19 cellular contexts compared by ENCODE assay signal in the genomic region with DNA sequence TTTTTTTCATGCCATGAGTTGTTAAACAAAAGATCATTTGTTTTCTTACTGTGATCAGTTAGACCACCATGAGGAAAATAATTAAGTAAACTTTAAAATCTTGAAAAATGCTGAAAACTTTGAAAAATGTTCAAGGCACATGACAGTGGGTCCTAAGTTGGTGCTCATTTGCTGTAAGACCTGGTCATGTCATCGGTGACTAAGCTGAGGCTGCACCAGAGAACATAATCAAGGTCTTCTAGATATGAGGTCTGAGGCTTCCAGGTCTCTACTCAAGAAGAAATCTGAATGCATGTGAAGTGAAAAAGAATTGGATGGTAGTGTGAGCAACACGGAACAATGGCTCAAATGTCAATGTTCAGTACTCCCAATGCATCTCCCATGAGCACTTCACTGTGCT.
A peak's percentile ranks its signal among the peaks of the same experiment; 100 is the strongest.
DNase-seq lines count a peak whose midpoint lies in the region; ATAC-seq, FAIRE-seq and TF ChIP-seq lines count a peak whose summit lies in the region.
"Had no signal": no experiment of that assay in that cellular context is flagged by ENCODE, and none has a peak within 500 bp of the region (broad histone marks: within the 10 kb centered on the region; RNA-seq: fewer than 3 reads in every experiment).

No MANE protein-coding gene starts in this region.

- no peak overlapping the region for H3K27ac Mint-ChIP-seq in astrocyte (ENCODE audit: unreplicated experiment)
- peak overlapping the region; percentile 1 for H3K27ac Mint-ChIP-seq in progenitor cell of endocrine pancreas

- H3K4me1 ChIP-seq in IMR-90 (ENCODE audit: control insufficient read depth, insufficient read depth, low read length) = peaks cover 22% of the 10 kb centered on the region
- H3K4me1 ChIP-seq in astrocyte (ENCODE audit: insufficient read depth, low read length) = peaks cover 33% of the 10 kb centered on the region

- H2AK9ac ChIP-seq in IMR-90 (replicated peaks; ENCODE audit: low read depth, low read length, poor library complexity) = no peak overlapping the region

- no peak overlapping the region for H3K56ac ChIP-seq in IMR-90 (ENCODE audit: extremely low read depth, insufficient read depth, low read length)

- CTCF ChIA-PET in IMR-90 (lab: Yijun Ruan, JAX) = no interaction called here

- H2AK5ac ChIP-seq in IMR-90 (ENCODE audit: low read depth, low read length) = no peak overlapping the region

- H3K9me3 Mint-ChIP-seq in astrocyte (ENCODE audit: unreplicated experiment) = no peaks in the 10 kb centered on the region
- no peaks in the 10 kb centered on the region for H3K9me3 Mint-ChIP-seq in progenitor cell of endocrine pancreas (ENCODE audit: low read depth)
- H3K9me3 Mint-ChIP-seq: CD4-positive, alpha-beta memory T cell; H9 had no signal

- in situ Hi-C loops in IMR-90 (cut with MboI; ENCODE audit: low sequenced_read_pairs) = no loop called here

- no peak for ATAC-seq in IMR-90 (ENCODE audit: low read depth)
- ATAC-seq: HepG2 had no signal

- H2BK15ac ChIP-seq in IMR-90 (ENCODE audit: low read depth, low read length) = no peak overlapping the region

- H3K27me3 Mint-ChIP-seq in astrocyte (ENCODE audit: low read depth, unreplicated experiment) (no peaks in the 10 kb centered on the region), progenitor cell of endocrine pancreas (no peaks in the 10 kb centered on the region)
- H3K27me3 Mint-ChIP-seq: CD4-positive, alpha-beta memory T cell had no signal

- intact Hi-C loops in IMR-90 (cut with micrococcal nuclease) = no loop called here

- H3K27ac ChIP-seq in IMR-90 (ENCODE audit: insufficient read depth, low read length) (no peak overlapping the region), astrocyte (ENCODE audit: low read depth, low read length) (no peak overlapping the region)
- H3K27ac ChIP-seq: KMS-11 had no signal

- TF ChIP-seq CTCF in IMR-90 (conservative IDR thresholded peaks at IDR 0.05; ENCODE audit: low read depth, low read length) = no peak
- no peak for TF ChIP-seq CTCF in astrocyte (IDR thresholded peaks at IDR 0.05; ENCODE audit: insufficient read depth, low read depth, low read length)
- no peak for TF ChIP-seq CTCF in progenitor cell of endocrine pancreas (IDR thresholded peaks at IDR 0.05; ENCODE audit: unreplicated experiment)

- POLR2A ChIA-PET in IMR-90 (lab: Charles Lee; ENCODE audit: unreplicated experiment) = no interaction called here

- H3K36me3 ChIP-seq in IMR-90 (ENCODE audit: control insufficient read depth, insufficient read depth, low read length) (no peaks in the 10 kb centered on the region; the same call in 1 of the 2 replicates), astrocyte (ENCODE audit: insufficient read depth, low read length) (no peaks in the 10 kb centered on the region)

- no peak overlapping the region for H2BK5ac ChIP-seq in IMR-90 (ENCODE audit: low read depth, low read length, poor library complexity, severe bottlenecking)

- no peak for TF ChIP-seq RAD21 in IMR-90 (IDR thresholded peaks at IDR 0.05; ENCODE audit: low read length)

- peaks cover 22% of the 10 kb centered on the region for H3K9me1 ChIP-seq in IMR-90 (ENCODE audit: insufficient read depth, low read length)

- peak overlapping the region; percentile 37; the same call in 1 of the 2 replicates for H3K23ac ChIP-seq in IMR-90 (ENCODE audit: low read depth, low read length)

- no peak overlapping the region for H4K8ac ChIP-seq in IMR-90 (ENCODE audit: low read depth in 2 of 2, low read length in 2 of 2)

- no TSS peak for BruUV-seq in IMR-90 (replicated peaks; lab: Mats Ljungman, UMichigan)

- FAIRE-seq in astrocyte (lab: Jason Lieb, UNC) = no peak
- FAIRE-seq in GM12892 (lab: Jason Lieb, UNC) = no peak
- no peak for FAIRE-seq in RCC 7860 (lab: Jason Lieb, UNC)
- FAIRE-seq: GM12891, GM18507, H1, HepG2 had no signal

- dilution Hi-C loops in IMR-90 (cut with HindIII; ENCODE audit: low sequenced_read_pairs, unreplicated experiment) = no loop called here

- H3K4me3 ChIP-seq in IMR-90 (ENCODE audit: insufficient read depth, low read depth, low read length) = no peak overlapping the region
- no peak overlapping the region for H3K4me3 ChIP-seq in astrocyte (ENCODE audit: insufficient read depth, low read depth, low read length)

- H3K4ac ChIP-seq in IMR-90 (ENCODE audit: low read depth, low read length) = no peak overlapping the region

- DNase-seq in IMR-90 (peak; percentile 18), astrocyte (ENCODE audit: low read depth) (no peak), epidermal melanocyte (ENCODE audit: insufficient read length, low spot score) (peak; percentile 37), progenitor cell of endocrine pancreas (ENCODE audit: low spot score, unreplicated experiment) (no peak), GM12892 (ENCODE audit: insufficient read length) (no peak), GF-D8 (lab: John Stamatoyannopoulos, UW) (no peak), RCC 7860 (ENCODE audit: low spot score) (no peak)
- DNase-seq: Calu3; CD4-positive, alpha-beta memory T cell; DMS53; DND-41; EL; H9 had no signal

- peak overlapping the region; percentile 53; the same call in 1 of the 2 replicates for H3K14ac ChIP-seq in IMR-90 (replicated peaks; ENCODE audit: low read depth, low read length)

- H2AFZ ChIP-seq in IMR-90 (replicated peaks; ENCODE audit: low read length, poor library complexity) (no peak overlapping the region), astrocyte (ENCODE audit: low read depth, low read length) (no peak overlapping the region)

- H3K9ac ChIP-seq in IMR-90 (ENCODE audit: low read depth, low read length) (no peak overlapping the region), astrocyte (ENCODE audit: low read length) (no peak overlapping the region)
- H3K9ac ChIP-seq: KMS-11 had no signal

- H3K4me1 Mint-ChIP-seq in astrocyte (ENCODE audit: low read depth, unreplicated experiment) (peaks cover 38% of the 10 kb centered on the region), progenitor cell of endocrine pancreas (ENCODE audit: low read depth) (peaks cover 26% of the 10 kb centered on the region)
- H3K4me1 Mint-ChIP-seq: CD14-positive monocyte had no signal

- H3K27me3 ChIP-seq in IMR-90 (ENCODE audit: control insufficient read depth, insufficient read depth, low read length) = no peaks in the 10 kb centered on the region
- no peaks in the 10 kb centered on the region for H3K27me3 ChIP-seq in astrocyte (ENCODE audit: insufficient read depth, low read length)

- no peak overlapping the region for H4K91ac ChIP-seq in IMR-90 (ENCODE audit: insufficient read depth, low read depth, low read length)

- H3K4me2 ChIP-seq in IMR-90 (ENCODE audit: low read depth, low read length) (no peak overlapping the region), astrocyte (ENCODE audit: low read length) (no peak overlapping the region)
- H3K4me2 ChIP-seq: KMS-11 had no signal

- peaks cover 12 to 47% of the 10 kb centered on the region in 2 experiments for H3K79me1 ChIP-seq in IMR-90 (ENCODE audit: low read depth in 1 of 2, low read length in 2 of 2)

- H3K9me3 ChIP-seq in IMR-90 (ENCODE audit: control insufficient read depth, insufficient read depth, low read length) (no peaks in the 10 kb centered on the region), astrocyte (ENCODE audit: insufficient read depth, low read depth, low read length) (no peaks in the 10 kb centered on the region)

- H4K5ac ChIP-seq in IMR-90 (ENCODE audit: low read depth, low read length) = no peak overlapping the region

- H3K4me3 Mint-ChIP-seq in astrocyte (ENCODE audit: unreplicated experiment) = peak overlapping the region; percentile 14
- no peak overlapping the region for H3K4me3 Mint-ChIP-seq in progenitor cell of endocrine pancreas (ENCODE audit: low read depth)
- H3K4me3 Mint-ChIP-seq: CD4-positive, alpha-beta memory T cell; H9 had no signal

- peaks cover 5% of the 10 kb centered on the region for H3K36me3 Mint-ChIP-seq in astrocyte (ENCODE audit: low read depth, unreplicated experiment)
- H3K36me3 Mint-ChIP-seq in progenitor cell of endocrine pancreas (ENCODE audit: insufficient read depth) = peaks cover 2% of the 10 kb centered on the region

- 80% methylated on average over 1 of the region's 2 CpGs; no CpG with 5 or more reads in 1 of the 2 experiments for WGBS in IMR-90 (ENCODE audit: extremely low coverage in 2 of 2, insufficient read length in 1 of 2), 2 experiments

- H2BK20ac ChIP-seq in IMR-90 (ENCODE audit: low read depth, low read length) = no peak overlapping the region

- no peaks in the 10 kb centered on the region for H3K79me2 ChIP-seq in astrocyte (ENCODE audit: insufficient read depth, low read length)

- no peak for TF ChIP-seq POLR2A in IMR-90 (IDR thresholded peaks at IDR 0.05; ENCODE audit: low read depth, low read length)
- no peak for TF ChIP-seq POLR2A in GM12892 (IDR thresholded peaks at IDR 0.05; ENCODE audit: low read depth, low read length)

- H4K20me1 ChIP-seq in IMR-90 (ENCODE audit: insufficient read depth, low read length) (no peaks in the 10 kb centered on the region), astrocyte (ENCODE audit: insufficient read depth, low read length) (no peaks in the 10 kb centered on the region)

- H3K18ac ChIP-seq in IMR-90 (ENCODE audit: low read depth, low read length) = peak overlapping the region; percentile 59; the same call in 1 of the 2 replicates

- H2BK120ac ChIP-seq in IMR-90 (ENCODE audit: low read depth, low read length) = no peak overlapping the region

TF ChIP-seq in IMR-90, 13 proteins besides CTCF, POLR2A, EP300 and RAD21 (continues in another document):
- TF ChIP-seq ELK1 (IDR thresholded peaks at IDR 0.05; ENCODE audit: borderline replicate concordance, low read depth, low read length) (no peak), SMC3 (IDR thresholded peaks at IDR 0.05; ENCODE audit: low read depth, low read length) (no peak), MXI1 (IDR thresholded peaks at IDR 0.05; ENCODE audit: borderline replicate concordance, low read depth, low read length) (no peak), RFX5 (IDR thresholded peaks at IDR 0.05; ENCODE audit: low read depth, low read length) (no peak), FOS (IDR thresholded peaks at IDR 0.05; ENCODE audit: low read depth, low read length) (no peak), CEBPB (IDR thresholded peaks at IDR 0.05; ENCODE audit: low read depth, low read length) (no peak), MAZ (IDR thresholded peaks at IDR 0.05; ENCODE audit: borderline replicate concordance, low read depth, low read length) (no peak)

Comparison
In these comparisons a context has a peak if more than half of its experiments do, and no peak if none do; other contexts are left out.
1. DNase-seq: peak in IMR-90 (single experiment) and epidermal melanocyte (single experiment); none in astrocyte (single experiment), progenitor cell of endocrine pancreas (single experiment), GM12892 (single experiment), GF-D8 (single experiment) and RCC 7860 (single experiment).